ENCODE assay signal across 21 cellular contexts in the genomic region with DNA sequence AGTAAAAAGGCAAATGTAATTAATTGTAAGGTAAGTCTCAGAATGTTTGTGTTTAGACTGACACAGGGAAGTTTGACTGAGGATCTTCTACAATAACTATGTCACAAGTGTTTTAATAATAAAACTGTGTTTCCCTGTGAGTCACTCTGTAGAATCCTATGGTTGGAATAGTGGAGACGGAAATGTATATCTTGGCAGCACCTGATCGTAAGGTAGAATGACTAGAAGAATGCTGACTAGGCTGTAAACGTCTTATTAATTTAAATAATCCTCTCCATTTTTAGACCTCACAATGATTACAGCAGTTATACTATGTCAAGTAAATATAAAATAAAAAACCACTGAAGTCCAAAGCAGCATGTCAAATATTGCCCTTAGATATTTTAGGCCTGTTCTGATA.
DNase-seq lines count a peak whose midpoint lies in the region; ATAC-seq, FAIRE-seq and TF ChIP-seq lines count a peak whose summit lies in the region.
"Had no signal": no experiment of that assay in that cellular context is flagged by ENCODE, and none has a peak within 500 bp of the region (broad histone marks: within the 10 kb centered on the region; RNA-seq: fewer than 3 reads in every experiment).

No MANE protein-coding gene starts in this region.

- no peak overlapping the region for H3K27ac ChIP-seq in HepG2 (ENCODE audit: extremely low read length, insufficient read depth, low read length)
- no peak overlapping the region for H3K27ac ChIP-seq in right lobe of liver
- no peak overlapping the region for H3K27ac ChIP-seq in PC-3 (ENCODE audit: low read length)
- no peak overlapping the region for H3K27ac ChIP-seq in substantia nigra (ENCODE audit: low read depth, low read length, poor library complexity, severe bottlenecking)

- no peaks in the 10 kb centered on the region for H4K20me1 ChIP-seq in HepG2 (ENCODE audit: insufficient read depth, low read length)
- no peaks in the 10 kb centered on the region for H4K20me1 ChIP-seq in PC-3 (ENCODE audit: low read length)

- no peaks in the 10 kb centered on the region for H3K9me2 ChIP-seq in PC-3 (replicated peaks; ENCODE audit: low read length)

- intact Hi-C loops in HepG2 (cut with micrococcal nuclease; ENCODE audit: unreplicated experiment) = no loop called here
- intact Hi-C loops in right lobe of liver (cut with DNase I) = no loop called here
- intact Hi-C loops in PC-3 (cut with micrococcal nuclease) = no loop called here

- in situ Hi-C loops in HepG2 (cut with HindIII; ENCODE audit: extremely low pct_ligation_motif_present, low pct_unique_long_range_greater_than_20kb) = no loop called here

- TF ChIP-seq EP300 in HepG2 (IDR thresholded peaks at IDR 0.05; ENCODE audit: low read depth in 2 of 2, low read length in 2 of 2) (no peak), HepG2 (CRISPR knock-in tag; IDR thresholded peaks at IDR 0.05; ENCODE audit: borderline replicate concordance) (no peak)

- H3K27me3 Mint-ChIP-seq in T-helper 2 cell treated with Interferon-gamma antibody and Interleukin-4, amounts not matched to agents 5 μg/mL and 100 μg/mL, for 36 hours (ENCODE audit: low read depth) = no peaks in the 10 kb centered on the region

- TF ChIP-seq RAD21 in HepG2 (CRISPR knock-in tag; IDR thresholded peaks at IDR 0.05) = no peak

- FAIRE-seq in HepG2 (lab: Jason Lieb, UNC) = no peak
- FAIRE-seq: GM12891, GM18507, H54 had no signal

- H2AFZ ChIP-seq in HepG2 (ENCODE audit: low read length) (no peak overlapping the region), PC-3 (ENCODE audit: low read length) (no peak overlapping the region)
- H2AFZ ChIP-seq: GM23338 had no signal

- H3K4me3 ChIP-seq in HepG2 (replicated peaks in 1 of 3; ENCODE audit: insufficient read depth in 1 of 3, low read depth in 2 of 3, low read length in 3 of 3) = no peak overlapping the region
- H3K4me3 ChIP-seq in right lobe of liver = no peak overlapping the region
- H3K4me3 ChIP-seq in PC-3 (ENCODE audit: low read length) = no peak overlapping the region
- H3K4me3 ChIP-seq in epithelial cell of esophagus (ENCODE audit: low read length) = no peak overlapping the region
- H3K4me3 ChIP-seq: GM23338, HAP-1 had no signal

- H3K4me1 ChIP-seq in HepG2 (ENCODE audit: insufficient read depth, low read length) = no peaks in the 10 kb centered on the region
- H3K4me1 ChIP-seq in right lobe of liver = no peaks in the 10 kb centered on the region
- H3K4me1 ChIP-seq in PC-3 (ENCODE audit: insufficient read depth, low read length) = no peaks in the 10 kb centered on the region
- H3K4me1 ChIP-seq: HAP-1 had no signal

- POLR2A ChIA-PET in HepG2 (lab: Yijun Ruan, JAX) = no interaction called here
- POLR2A ChIA-PET in PC-3 (lab: Charles Lee; ENCODE audit: unreplicated experiment) = no interaction called here

- H3K36me3 ChIP-seq in HepG2 (replicated peaks in 1 of 2; ENCODE audit: control insufficient read depth in 1 of 2, insufficient read depth in 2 of 2, low read length in 2 of 2) (no peaks in the 10 kb centered on the region), right lobe of liver (no peaks in the 10 kb centered on the region), PC-3 (ENCODE audit: low read depth, low read length) (no peaks in the 10 kb centered on the region)
- H3K36me3 ChIP-seq: HAP-1 had no signal

- H3K4me1 Mint-ChIP-seq in T-helper 2 cell treated with Interferon-gamma antibody and Interleukin-4, amounts not matched to agents 5 μg/mL and 100 μg/mL, for 36 hours (ENCODE audit: low read depth) = no peaks in the 10 kb centered on the region
- H3K4me1 Mint-ChIP-seq: CD4-positive, alpha-beta memory T cell; GM23338 had no signal

- H3K27ac Mint-ChIP-seq in T-helper 2 cell treated with Interferon-gamma antibody and Interleukin-4, amounts not matched to agents 5 μg/mL and 100 μg/mL, for 36 hours = no peak overlapping the region
- H3K27ac Mint-ChIP-seq: CD4-positive, alpha-beta memory T cell; GM23338; HFFc6 had no signal

- H3K4me3 Mint-ChIP-seq in T-helper 2 cell treated with Interferon-gamma antibody and Interleukin-4, amounts not matched to agents 5 μg/mL and 100 μg/mL, for 36 hours = no peak overlapping the region
- H3K4me3 Mint-ChIP-seq: CD4-positive, alpha-beta memory T cell; GM23338; HFFc6 had no signal

- no TSS peak for BruUV-seq in HepG2 (replicated peaks; lab: Mats Ljungman, UMichigan)
- BruUV-seq in PC-3 (replicated peaks; lab: Mats Ljungman, UMichigan) = no TSS peak

- no peak for DNase-seq in HepG2 (ENCODE audit: low spot score)
- DNase-seq in right lobe of liver = no peak
- DNase-seq in PC-3 = peak; percentile 4
- DNase-seq in epithelial cell of esophagus (ENCODE audit: low read depth) = peak; percentile 9
- DNase-seq in substantia nigra (lab: John Stamatoyannopoulos, UW) = no peak
- no peak for DNase-seq in SKM-1 (lab: John Stamatoyannopoulos, UW; ENCODE audit: unreplicated experiment)
- DNase-seq in T-helper 2 cell treated with Interferon-gamma antibody and Interleukin-4, amounts not matched to agents 5 μg/mL and 100 μg/mL, for 36 hours (ENCODE audit: low spot score) = no peak
- DNase-seq: 8988T; C1 segment of cervical spinal cord; Calu3; CD4-positive, alpha-beta memory T cell; COR-L47; DMS53; DMS79 treated with DMSO at 0.1 percent for 48 hours; GF-D8; HFFc6 had no signal

- TF ChIP-seq POLR2A in HepG2 (IDR thresholded peaks at IDR 0.05; ENCODE audit: insufficient read depth in 1 of 2, low read depth in 2 of 2, low read length in 2 of 2) = no peak
- no peak for TF ChIP-seq POLR2A in right lobe of liver (IDR thresholded peaks at IDR 0.05)

- H3F3A ChIP-seq in PC-3 (ENCODE audit: low read length, unreplicated experiment) = no peaks in the 10 kb centered on the region

- WGBS in HepG2 (ENCODE audit: low lambda C conversion rate) = 14% methylated on average over 3 of the region's 3 CpGs
- WGBS in right lobe of liver (ENCODE audit: insufficient coverage, low coverage, low lambda C conversion rate, missing lambda C conversion rate) = 56% methylated on average over 3 of the region's 3 CpGs

- H3K27me3 ChIP-seq in HepG2 (ENCODE audit: control insufficient read depth in 1 of 2, insufficient read depth in 2 of 2, low read length in 2 of 2) (no peaks in the 10 kb centered on the region), right lobe of liver (no peaks in the 10 kb centered on the region), PC-3 (ENCODE audit: low read length) (no peaks in the 10 kb centered on the region)

- no peak for TF ChIP-seq CTCF in HepG2 (CRISPR knock-in tag; IDR thresholded peaks at IDR 0.05)
- TF ChIP-seq CTCF in right lobe of liver (IDR thresholded peaks at IDR 0.05) = no peak
- TF ChIP-seq CTCF in PC-3 (conservative IDR thresholded peaks at IDR 0.05; ENCODE audit: low read depth, low read length) = no peak
- no peak for TF ChIP-seq CTCF in epithelial cell of esophagus (IDR thresholded peaks at IDR 0.05; ENCODE audit: insufficient read depth, low read depth, low read length, missing control alignments)

- H3K9ac ChIP-seq in HepG2 (ENCODE audit: insufficient read depth, low read depth, low read length) (no peak overlapping the region), PC-3 (ENCODE audit: low read length) (no peak overlapping the region)

- ATAC-seq in HepG2 = no peak
- ATAC-seq in right lobe of liver = no peak
- no peak for ATAC-seq in PC-3
- ATAC-seq: GM23338 had no signal

- H3K4me2 ChIP-seq in HepG2 (ENCODE audit: low read depth, low read length) (no peak overlapping the region), PC-3 (ENCODE audit: low read length) (no peak overlapping the region)
- H3K4me2 ChIP-seq: GM23338 had no signal

- H3K36me3 Mint-ChIP-seq in T-helper 2 cell treated with Interferon-gamma antibody and Interleukin-4, amounts not matched to agents 5 μg/mL and 100 μg/mL, for 36 hours (ENCODE audit: low read depth) = no peaks in the 10 kb centered on the region
- H3K36me3 Mint-ChIP-seq: CD4-positive, alpha-beta memory T cell had no signal

- CTCF ChIA-PET in HepG2 (lab: Yijun Ruan, JAX; ENCODE audit: low intra/inter-chr PET ratio, low total read pairs) = no interaction called here
- CTCF ChIA-PET in PC-3 (lab: Charles Lee) = no interaction called here

- H3K9me3 ChIP-seq in HepG2 (ENCODE audit: low read length) (no peaks in the 10 kb centered on the region), right lobe of liver (no peaks in the 10 kb centered on the region), PC-3 (ENCODE audit: low read length) (no peaks in the 10 kb centered on the region)
- H3K9me3 ChIP-seq: HAP-1 had no signal

- H3K79me2 ChIP-seq in HepG2 (ENCODE audit: insufficient read depth, low read length) (no peaks in the 10 kb centered on the region), PC-3 (ENCODE audit: low read length) (no peaks in the 10 kb centered on the region)

- no peaks in the 10 kb centered on the region for H3K9me3 Mint-ChIP-seq in T-helper 2 cell treated with Interferon-gamma antibody and Interleukin-4, amounts not matched to agents 5 μg/mL and 100 μg/mL, for 36 hours
- H3K9me3 Mint-ChIP-seq: GM23338 had no signal

TF ChIP-seq in HepG2, 621 proteins besides CTCF, POLR2A, EP300 and RAD21:
- TF ChIP-seq MAFF (IDR thresholded peaks at IDR 0.05; ENCODE audit: low read depth, low read length) (peak; percentile 77), NR1H2 (CRISPR knock-in tag; IDR thresholded peaks at IDR 0.05; ENCODE audit: borderline replicate concordance, low read depth) (no peak), ZNF816 (CRISPR knock-in tag; IDR thresholded peaks at IDR 0.05; ENCODE audit: borderline replicate concordance) (no peak), MAFK (conservative IDR thresholded peaks at IDR 0.05 in 1 of 2, IDR thresholded peaks at IDR 0.05 in 1 of 2; ENCODE audit: low read length in 2 of 2) (peak; percentile 76 to 88; a peak in 3 of 4 replicates), ZBTB7B (CRISPR knock-in tag; IDR thresholded peaks at IDR 0.05) (no peak), ZNF430 (CRISPR knock-in tag; IDR thresholded peaks at IDR 0.05) (no peak)
- TF ChIP-seq, protein P1, sequence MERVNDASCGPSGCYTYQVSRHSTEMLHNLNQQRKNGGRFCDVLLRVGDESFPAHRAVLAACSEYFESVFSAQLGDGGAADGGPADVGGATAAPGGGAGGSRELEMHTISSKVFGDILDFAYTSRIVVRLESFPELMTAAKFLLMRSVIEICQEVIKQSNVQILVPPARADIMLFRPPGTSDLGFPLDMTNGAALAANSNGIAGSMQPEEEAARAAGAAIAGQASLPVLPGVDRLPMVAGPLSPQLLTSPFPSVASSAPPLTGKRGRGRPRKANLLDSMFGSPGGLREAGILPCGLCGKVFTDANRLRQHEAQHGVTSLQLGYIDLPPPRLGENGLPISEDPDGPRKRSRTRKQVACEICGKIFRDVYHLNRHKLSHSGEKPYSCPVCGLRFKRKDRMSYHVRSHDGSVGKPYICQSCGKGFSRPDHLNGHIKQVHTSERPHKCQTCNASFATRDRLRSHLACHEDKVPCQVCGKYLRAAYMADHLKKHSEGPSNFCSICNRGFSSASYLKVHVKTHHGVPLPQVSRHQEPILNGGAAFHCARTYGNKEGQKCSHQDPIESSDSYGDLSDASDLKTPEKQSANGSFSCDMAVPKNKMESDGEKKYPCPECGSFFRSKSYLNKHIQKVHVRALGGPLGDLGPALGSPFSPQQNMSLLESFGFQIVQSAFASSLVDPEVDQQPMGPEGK (CRISPR knock-in tag; IDR thresholded peaks at IDR 0.05) = no peak

Comparison
In these comparisons a context has a peak if more than half of its experiments do, and no peak if none do; other contexts are left out.
1. DNase-seq: peak in PC-3 (single experiment) and epithelial cell of esophagus (single experiment); none in HepG2 (single experiment), right lobe of liver (0 of 3), substantia nigra (0 of 49), SKM-1 (single experiment) and T-helper 2 cell treated with Interferon-gamma antibody and Interleukin-4, amounts not matched to agents 5 μg/mL and 100 μg/mL, for 36 hours (single experiment).